In genomic region chr20:59697082-59697481, GRCh38 we compare ENCODE assay signal across 20 cellular contexts.
"Had no signal": no experiment of that assay in that cellular context is flagged by ENCODE, and none has a peak within 500 bp of the region (broad histone marks: within the 10 kb centered on the region; RNA-seq: fewer than 3 reads in every experiment).

No MANE protein-coding gene starts in this region.

- H3K36me3 ChIP-seq: esophagus squamous epithelium, gastroesophageal sphincter, ovary, right atrium auricular region, tibial nerve had no signal

- H3K4me1 ChIP-seq: esophagus squamous epithelium, gastroesophageal sphincter, testis, tibial nerve had no signal

- H3K9me3 Mint-ChIP-seq: dendritic cell treated with granulocyte-macrophage colony-stimulating factor and Interleukin-4, amounts not matched to agents 40 ng/mL and 50 ng/mL, for 4 days; naive thymus-derived CD8-positive, alpha-beta T cell; stimulated activated effector memory CD8-positive, alpha-beta T cell treated with anti-CD3 and anti-CD28 coated beads, Interleukin-12 subunit alpha, Interleukin-12 subunit beta, amount 100 ng/mL, for 72 hours had no signal

- H3K4me3 ChIP-seq: esophagus squamous epithelium, gastroesophageal sphincter, lung, ovary, right atrium auricular region, smooth muscle cell, testis, tibial nerve had no signal

- H3K27ac Mint-ChIP-seq: dendritic cell treated with granulocyte-macrophage colony-stimulating factor and Interleukin-4, amounts not matched to agents 40 ng/mL and 50 ng/mL, for 4 days; immature natural killer cell; naive thymus-derived CD8-positive, alpha-beta T cell; stimulated activated effector memory CD8-positive, alpha-beta T cell treated with anti-CD3 and anti-CD28 coated beads, Interleukin-12 subunit alpha, Interleukin-12 subunit beta, amount 100 ng/mL, for 72 hours had no signal

- DNase-seq: esophagus squamous epithelium; foreskin fibroblast; immature natural killer cell; kidney; left cardiac atrium; left ventricle myocardium superior; mesendoderm; naive thymus-derived CD8-positive, alpha-beta T cell; ovary; stimulated activated CD4-positive, alpha-beta T cell treated with anti-CD3 and anti-CD28 coated beads, Interleukin-2, amount 100 ng/mL, for 48 hours; stimulated activated CD8-positive, alpha-beta memory T cell treated with anti-CD3 and anti-CD28 coated beads, Interleukin-4, amount 100 ng/mL, for 48 hours; stimulated activated naive CD8-positive, alpha-beta T cell treated with anti-CD3 and anti-CD28 coated beads, Interleukin-15, Interleukin-2, amounts not matched to agents 100 U/mL and 50 U/mL, for 24 hours; testis had no signal

- H3K9me3 ChIP-seq: esophagus squamous epithelium, gastroesophageal sphincter, ovary, right atrium auricular region, testis, tibial nerve had no signal

- H3K4me2 ChIP-seq: smooth muscle cell had no signal

- H3K27ac ChIP-seq: esophagus squamous epithelium, gastroesophageal sphincter, ovary, right atrium auricular region, testis, tibial nerve had no signal

- ATAC-seq: gastroesophageal sphincter; left cardiac atrium; left ventricle myocardium superior; naive thymus-derived CD8-positive, alpha-beta T cell; stimulated activated effector memory CD8-positive, alpha-beta T cell treated with anti-CD3 and anti-CD28 coated beads, Interleukin-12 subunit alpha, Interleukin-12 subunit beta, amount 100 ng/mL, for 72 hours; stimulated activated naive CD8-positive, alpha-beta T cell treated with anti-CD3 and anti-CD28 coated beads, Interleukin-15, Interleukin-2, amounts not matched to agents 100 U/mL and 50 U/mL, for 24 hours had no signal

- H3K27me3 ChIP-seq: ovary, right atrium auricular region, testis, tibial nerve had no signal

- H3K36me3 Mint-ChIP-seq: immature natural killer cell; naive thymus-derived CD8-positive, alpha-beta T cell; stimulated activated effector memory CD8-positive, alpha-beta T cell treated with anti-CD3 and anti-CD28 coated beads, Interleukin-12 subunit alpha, Interleukin-12 subunit beta, amount 100 ng/mL, for 72 hours had no signal

- H3K4me1 Mint-ChIP-seq: immature natural killer cell; naive thymus-derived CD8-positive, alpha-beta T cell; stimulated activated effector memory CD8-positive, alpha-beta T cell treated with anti-CD3 and anti-CD28 coated beads, Interleukin-12 subunit alpha, Interleukin-12 subunit beta, amount 100 ng/mL, for 72 hours had no signal

- H3K4me3 Mint-ChIP-seq: dendritic cell treated with granulocyte-macrophage colony-stimulating factor and Interleukin-4, amounts not matched to agents 40 ng/mL and 50 ng/mL, for 4 days; immature natural killer cell; naive thymus-derived CD8-positive, alpha-beta T cell; stimulated activated effector memory CD8-positive, alpha-beta T cell treated with anti-CD3 and anti-CD28 coated beads, Interleukin-12 subunit alpha, Interleukin-12 subunit beta, amount 100 ng/mL, for 72 hours had no signal
